8 cellular contexts compared by ENCODE assay signal in genomic region chr2:118088051-118089014, GRCh38. TPM values are rescaled to one million over a fixed set of nuclear protein-coding genes. Genes with fewer than 3 reads are reported as not detected.
DNase-seq lines count a peak whose midpoint lies in the region; ATAC-seq and TF ChIP-seq lines count a peak whose summit lies in the region.

INSIG2 (plus strand) TSS chr2:118088471; CDS start chr2:118096557, 8,086 bp downstream.

- H3K27me3 ChIP-seq in AG04450 (ENCODE audit: control insufficient read depth, insufficient read depth, low read length) (no peaks in the 10 kb centered on the region), mammary epithelial cell (ENCODE audit: insufficient read depth, low read length) (no peaks in the 10 kb centered on the region)

- ATAC-seq in GM18870 (IDR thresholded peaks at IDR 0.05; ENCODE audit: unreplicated experiment) (peak; percentile 96), HG03135 (IDR thresholded peaks at IDR 0.05; ENCODE audit: unreplicated experiment) (peak; percentile 97)

- BruUV-seq in mammary epithelial cell (replicated peaks; lab: Mats Ljungman, UMichigan), result no TSS peak

- TF ChIP-seq CTCF in AG04450 (IDR thresholded peaks at IDR 0.05; ENCODE audit: low read depth, low read length), result peak; percentile 14; the same call in 1 of the 2 replicates
- TF ChIP-seq CTCF in VCaP (conservative IDR thresholded peaks at IDR 0.05), result no peak
- peak; percentile 1 to 32 for TF ChIP-seq CTCF in mammary epithelial cell (conservative IDR thresholded peaks at IDR 0.05 in 1 of 2, IDR thresholded peaks at IDR 0.05 in 1 of 2; ENCODE audit: extremely low read depth in 1 of 2, insufficient read depth in 1 of 2, low read depth in 1 of 2, low read length in 2 of 2)

- H3K9me3 ChIP-seq in AG04450 (ENCODE audit: control insufficient read depth, insufficient read depth, low read length), result no peaks in the 10 kb centered on the region
- no peaks in the 10 kb centered on the region for H3K9me3 ChIP-seq in mammary epithelial cell (replicated peaks; ENCODE audit: insufficient read depth, low read length)

- intact Hi-C loops in mammary epithelial cell (cut with micrococcal nuclease), result loop anchor here (1.0 to 10.0 kb wide), 3 partner anchors 24 to 96 kb away; no protein-coding TSS in a partner anchor

- H3K27ac ChIP-seq in AG04450 (ENCODE audit: low read depth, low read length), result no peak within 1 kb of the TSS
- H3K27ac ChIP-seq in VCaP, result peak within 1 kb of the TSS; percentile 77
- peak within 1 kb of the TSS; percentile 98 for H3K27ac ChIP-seq in mammary epithelial cell (ENCODE audit: insufficient read depth, low read depth, low read length)

- H3K9ac ChIP-seq in mammary epithelial cell (ENCODE audit: insufficient read depth, low read length), result peak within 1 kb of the TSS; percentile 100

- H3K79me2 ChIP-seq in mammary epithelial cell (ENCODE audit: insufficient read depth, low read length), result peaks cover 49% of the 10 kb centered on the region

- 2% methylated on average over 32 of the region's 63 CpGs for whole genome bisulfite sequencing in mammary epithelial cell (ENCODE audit: low coverage, missing lambda C conversion rate)

- in situ Hi-C loops in mammary epithelial cell (cut with MboI; ENCODE audit: low sequenced_read_pairs in 2 of 2), result no loop called here

- CTCF ChIA-PET in AG04450 (lab: Charles Lee), result interaction anchor here (0.7 to 1.7 kb wide), 4 partner anchors 10 to 1848 kb away, joined by 3 to 4 read pairs (median 4); partner anchors contain the start of gene DDX18
- CTCF ChIA-PET in mammary epithelial cell (lab: Charles Lee; ENCODE audit: low non-redundant PET), result interaction anchor here (0.6 to 1.0 kb wide), 5 partner anchors 14 to 130 kb away, joined by 3 to 19 read pairs (median 4); no protein-coding TSS in a partner anchor

- POLR2A ChIA-PET in AG04450 (lab: Yijun Ruan, JAX), result no interaction called here

- peak within 1 kb of the TSS; percentile 90 for H2AFZ ChIP-seq in mammary epithelial cell (ENCODE audit: low read depth, low read length)

- no peaks in the 10 kb centered on the region for H3K36me3 ChIP-seq in mammary epithelial cell (ENCODE audit: insufficient read depth, low read length)

- peak within 1 kb of the TSS; percentile 89 for H3K4me2 ChIP-seq in mammary epithelial cell (ENCODE audit: insufficient read depth, low read depth, low read length)

- H4K20me1 ChIP-seq in mammary epithelial cell (ENCODE audit: insufficient read depth, low read length), result no peaks in the 10 kb centered on the region

- H3K4me3 ChIP-seq in AG04450 (ENCODE audit: low read depth, low read length), result peak within 1 kb of the TSS; percentile 82
- H3K4me3 ChIP-seq in mammary epithelial cell (replicated peaks in 1 of 3; ENCODE audit: insufficient read depth in 1 of 3, low read depth in 2 of 3, low read length in 3 of 3), result peak within 1 kb of the TSS; percentile 81 to 93 (median 89)

- peaks cover 11% of the 10 kb centered on the region for H3K4me1 ChIP-seq in mammary epithelial cell (ENCODE audit: insufficient read depth, low read length)

- DNase-seq in AG04450 (ENCODE audit: low read depth, low spot score) (peak; percentile 81), NCI-H2196 treated with DMSO at 0.1 percent for 48 hours (lab: John Stamatoyannopoulos, UW; ENCODE audit: unreplicated experiment) (peak; percentile 91), mammary epithelial cell (peak; percentile 99), iPS-NIHi7 (ENCODE audit: extremely low spot score) (peak; percentile 96), smooth muscle cell of the brain vasculature (ENCODE audit: low read depth, low spot score) (peak; percentile 88)

- dilution Hi-C loops in mammary epithelial cell (cut with HindIII; ENCODE audit: low sequenced_read_pairs), result no loop called here

RNA-seq across cellular contexts. Expression of gene INSIG2, which starts in this region (rescaled TPM):
- polyA plus RNA-seq in AG04450 (2011; rRNA removed), result 12.8 and 19.3 TPM in 2 replicates
- 5.9 and 8.6 TPM in 2 replicates for polyA minus RNA-seq in AG04450 (2011; rRNA and poly(A)+ RNA removed)
- 10 to 100 TPM; 10.5 to 19.8 TPM for total RNA-seq in mammary epithelial cell
- 17.6 TPM for polyA plus RNA-seq in mammary epithelial cell
- 59.3 TPM for polyA minus RNA-seq in mammary epithelial cell
